27 cellular contexts compared by ENCODE assay signal in genomic region chr10:5620966-5621365, GRCh38.
"Had no signal": no experiment of that assay in that cellular context is flagged by ENCODE, and none has a peak within 500 bp of the region (broad histone marks: within the 10 kb centered on the region; RNA-seq: fewer than 3 reads in every experiment).

No MANE protein-coding gene starts in this region.

- H3K27ac ChIP-seq: body of pancreas, pancreas, right lobe of liver, SJSA1 had no signal

- DNase-seq: activated B cell treated with CpG ODN at 0.5 μM for 24 hours; activated CD4-positive, alpha-beta memory T cell treated with anti-CD3 and anti-CD28 coated beads for 36 hours; activated CD4-positive, alpha-beta T cell treated with anti-CD3 and anti-CD28 coated beads for 4 hours; activated effector memory CD4-positive, alpha-beta T cell treated with Interleukin-2 at 50 U/mL for 16 hours; activated naive CD4-positive, alpha-beta T cell treated with anti-CD3 and anti-CD28 coated beads for 36 hours; activated T-cell treated with anti-CD3 and anti-CD28 coated beads, Interleukin-2, amount 50 U/mL, for 48 hours; amygdala; body of pancreas; dorsolateral prefrontal cortex; effector memory CD8-positive, alpha-beta T cell; glutamatergic neuron; immature natural killer cell; kidney glomerular epithelial cell; left lung; mammary epithelial cell; pancreas; stimulated activated CD4-positive, alpha-beta T cell treated with anti-CD3 and anti-CD28 coated beads, Interleukin-2, amount 100 ng/mL, for 24 hours; stimulated activated naive CD8-positive, alpha-beta T cell treated with anti-CD3 and anti-CD28 coated beads, Interleukin-15, amount 100 ng/mL, for 72 hours; T1000 had no signal

- H3K27me3 Mint-ChIP-seq: stimulated activated naive CD8-positive, alpha-beta T cell treated with anti-CD3 and anti-CD28 coated beads, Interleukin-15, amount 100 ng/mL, for 72 hours; type B pancreatic cell had no signal

- H3K36me3 Mint-ChIP-seq: activated CD4-positive, alpha-beta memory T cell treated with anti-CD3 and anti-CD28 coated beads for 36 hours; immature natural killer cell; stimulated activated effector memory CD8-positive, alpha-beta T cell treated with anti-CD3 and anti-CD28 coated beads, Interleukin-12 subunit alpha, Interleukin-12 subunit beta, amount 100 ng/mL, for 72 hours; type B pancreatic cell had no signal

- H3K4me3 ChIP-seq: body of pancreas, dorsolateral prefrontal cortex, esophagus muscularis mucosa, hepatocyte, left lung, pancreas, right lobe of liver, SJSA1, skin epidermis had no signal

- H3K9me3 Mint-ChIP-seq: activated B cell treated with CpG ODN at 0.5 μM for 24 hours; activated CD4-positive, alpha-beta memory T cell treated with anti-CD3 and anti-CD28 coated beads for 36 hours; activated naive CD4-positive, alpha-beta T cell treated with anti-CD3 and anti-CD28 coated beads for 36 hours; effector memory CD8-positive, alpha-beta T cell; immature natural killer cell; stimulated activated effector memory CD8-positive, alpha-beta T cell treated with anti-CD3 and anti-CD28 coated beads, Interleukin-12 subunit alpha, Interleukin-12 subunit beta, amount 100 ng/mL, for 72 hours; stimulated activated naive CD8-positive, alpha-beta T cell treated with anti-CD3 and anti-CD28 coated beads, Interleukin-15, amount 100 ng/mL, for 72 hours; T-helper 1 cell treated with Interleukin-12 subunit alpha and Interleukin-12 subunit beta and Interleukin-4 antibody, amounts not matched to agents 30 μg/mL and 1 μg/mL, for 36 hours; type B pancreatic cell had no signal

- ATAC-seq: body of pancreas; effector memory CD8-positive, alpha-beta T cell; left lung; pancreas; right lobe of liver; stimulated activated effector memory CD8-positive, alpha-beta T cell treated with anti-CD3 and anti-CD28 coated beads, Interleukin-12 subunit alpha, Interleukin-12 subunit beta, amount 100 ng/mL, for 72 hours; stimulated activated naive CD8-positive, alpha-beta T cell treated with anti-CD3 and anti-CD28 coated beads, Interleukin-15, amount 100 ng/mL, for 72 hours had no signal

- H3K4me1 Mint-ChIP-seq: immature natural killer cell had no signal

- H3K79me2 ChIP-seq: hepatocyte had no signal

- H3K4me2 ChIP-seq: hepatocyte had no signal

- H3K27ac Mint-ChIP-seq: activated B cell treated with CpG ODN at 0.5 μM for 24 hours; activated CD4-positive, alpha-beta memory T cell treated with anti-CD3 and anti-CD28 coated beads for 36 hours; activated naive CD4-positive, alpha-beta T cell treated with anti-CD3 and anti-CD28 coated beads for 36 hours; effector memory CD8-positive, alpha-beta T cell; stimulated activated effector memory CD8-positive, alpha-beta T cell treated with anti-CD3 and anti-CD28 coated beads, Interleukin-12 subunit alpha, Interleukin-12 subunit beta, amount 100 ng/mL, for 72 hours; stimulated activated naive CD8-positive, alpha-beta T cell treated with anti-CD3 and anti-CD28 coated beads, Interleukin-15, amount 100 ng/mL, for 72 hours; T-helper 1 cell treated with Interleukin-12 subunit alpha and Interleukin-12 subunit beta and Interleukin-4 antibody, amounts not matched to agents 30 μg/mL and 1 μg/mL, for 36 hours; type B pancreatic cell had no signal

- H2AFZ ChIP-seq: hepatocyte had no signal

- H3K9me3 ChIP-seq: body of pancreas, esophagus muscularis mucosa, left lung, pancreas, right lobe of liver, SJSA1 had no signal

- H3K27me3 ChIP-seq: body of pancreas, dorsolateral prefrontal cortex, esophagus muscularis mucosa, hepatocyte, left lung, pancreas, right lobe of liver, SJSA1 had no signal

- H3K36me3 ChIP-seq: esophagus muscularis mucosa, left lung, pancreas, right lobe of liver, SJSA1 had no signal

- H3K4me3 Mint-ChIP-seq: activated B cell treated with CpG ODN at 0.5 μM for 24 hours; activated CD4-positive, alpha-beta memory T cell treated with anti-CD3 and anti-CD28 coated beads for 36 hours; activated naive CD4-positive, alpha-beta T cell treated with anti-CD3 and anti-CD28 coated beads for 36 hours; effector memory CD8-positive, alpha-beta T cell; immature natural killer cell; stimulated activated effector memory CD8-positive, alpha-beta T cell treated with anti-CD3 and anti-CD28 coated beads, Interleukin-12 subunit alpha, Interleukin-12 subunit beta, amount 100 ng/mL, for 72 hours; stimulated activated naive CD8-positive, alpha-beta T cell treated with anti-CD3 and anti-CD28 coated beads, Interleukin-15, amount 100 ng/mL, for 72 hours; T-helper 1 cell treated with Interleukin-12 subunit alpha and Interleukin-12 subunit beta and Interleukin-4 antibody, amounts not matched to agents 30 μg/mL and 1 μg/mL, for 36 hours; type B pancreatic cell had no signal
